Comparison of ENCODE assay signal across 16 cellular contexts in the genomic region with DNA sequence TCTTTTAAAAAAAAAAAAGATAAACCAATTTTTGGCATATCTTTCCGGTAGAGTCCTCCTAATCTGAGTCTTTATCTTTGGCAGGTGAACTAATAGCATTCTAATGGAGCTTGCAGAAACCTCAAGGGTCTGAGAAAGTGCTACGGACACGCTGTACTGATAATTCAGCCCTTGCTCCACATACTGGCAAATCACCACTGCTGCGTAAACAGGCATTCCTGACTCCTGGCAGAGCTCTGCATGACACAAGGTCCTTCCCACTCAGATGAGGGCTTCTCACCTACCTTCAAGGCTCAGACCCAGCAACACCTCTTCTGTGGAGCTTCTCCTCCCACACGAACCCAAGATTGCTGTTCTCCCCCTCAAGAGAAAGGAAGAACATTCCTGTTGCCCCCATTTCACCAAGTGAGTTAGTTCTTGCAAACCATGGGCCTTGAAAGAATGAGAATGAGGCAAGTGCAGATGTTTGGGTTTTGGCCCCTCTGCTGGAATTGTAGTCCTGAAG. TPM values are rescaled to one million over a fixed set of nuclear protein-coding genes. Genes with fewer than 3 reads are reported as not detected.
DNase-seq lines count a peak whose midpoint lies in the region; ATAC-seq and TF ChIP-seq lines count a peak whose summit lies in the region.
"Had no signal": no experiment of that assay in that cellular context is flagged by ENCODE, and none has a peak within 500 bp of the region (broad histone marks: within the 10 kb centered on the region; RNA-seq: fewer than 3 reads in every experiment).

No MANE protein-coding gene starts in this region.

- H3K4me1 ChIP-seq in CD8-positive, alpha-beta memory T cell (ENCODE audit: insufficient read depth, low read length): no peaks in the 10 kb centered on the region
- H3K4me1 ChIP-seq in neutrophil (ENCODE audit: control insufficient read depth in 1 of 2, insufficient read depth in 1 of 2, low read depth in 1 of 2, low read length in 1 of 2) (peaks cover 16% of the 10 kb centered on the region in 2 experiments), body of pancreas (no peaks in the 10 kb centered on the region), mucosa of descending colon (ENCODE audit: low read depth) (no peaks in the 10 kb centered on the region)

- H3K4me3 Mint-ChIP-seq in CD8-positive, alpha-beta memory T cell: no peak overlapping the region

- peaks cover 28 to 36% (median 29%) of the 10 kb centered on the region in 3 donors for H3K4me1 Mint-ChIP-seq in CD8-positive, alpha-beta memory T cell

- no peaks in the 10 kb centered on the region for H3K9me3 Mint-ChIP-seq in CD8-positive, alpha-beta memory T cell

- H3K27me3 ChIP-seq in CD8-positive, alpha-beta memory T cell (ENCODE audit: insufficient read depth, low read length, poor library complexity, severe bottlenecking): no peaks in the 10 kb centered on the region
- H3K27me3 ChIP-seq in neutrophil (no peaks in the 10 kb centered on the region), body of pancreas (no peaks in the 10 kb centered on the region)
- H3K27me3 ChIP-seq: BE2C had no signal

- H3K36me3 Mint-ChIP-seq in CD8-positive, alpha-beta memory T cell: peaks cover 0 to 11% (median 6%) of the 10 kb centered on the region in 3 donors

- no peaks in the 10 kb centered on the region for H3K27me3 Mint-ChIP-seq in CD8-positive, alpha-beta memory T cell

- H3K27ac ChIP-seq in C4-2B (peak overlapping the region; percentile 77), VCaP (peak overlapping the region; percentile 49), neutrophil (peak overlapping the region; percentile 52), body of pancreas (no peak overlapping the region)
- no peak overlapping the region for H3K27ac ChIP-seq in CD8-positive, alpha-beta memory T cell (ENCODE audit: low read depth, low read length)
- H3K27ac ChIP-seq: GM23248 had no signal

- intact Hi-C loops in body of pancreas (cut with DNase I) (no loop called here), mucosa of descending colon (cut with DNase I, micrococcal nuclease) (no loop called here)

- TF ChIP-seq POLR2A in body of pancreas (IDR thresholded peaks at IDR 0.05): no peak

- H3K9me3 ChIP-seq in CD8-positive, alpha-beta memory T cell (ENCODE audit: low read length): no peaks in the 10 kb centered on the region
- H3K9me3 ChIP-seq in neutrophil: no peaks in the 10 kb centered on the region
- no peaks in the 10 kb centered on the region for H3K9me3 ChIP-seq in body of pancreas
- H3K9me3 ChIP-seq in mucosa of descending colon: no peaks in the 10 kb centered on the region
- H3K9me3 ChIP-seq: BE2C had no signal

- WGBS in body of pancreas, 2 donors: 61 to 62% methylated on average over 5 of the region's 5 CpGs

- peak overlapping the region in 5 of 8 donors; percentile 4 to 94 (median 27) for H3K27ac Mint-ChIP-seq in CD8-positive, alpha-beta memory T cell

- no peak for TF ChIP-seq CTCF in C4-2B (conservative IDR thresholded peaks at IDR 0.05)
- TF ChIP-seq CTCF in VCaP (conservative IDR thresholded peaks at IDR 0.05): no peak
- no peak for TF ChIP-seq CTCF in neutrophil (IDR thresholded peaks at IDR 0.05)
- TF ChIP-seq CTCF in body of pancreas (IDR thresholded peaks at IDR 0.05): no peak
- no peak for TF ChIP-seq CTCF in mucosa of descending colon (IDR thresholded peaks at IDR 0.05)

- ATAC-seq in body of pancreas (no peak), mucosa of descending colon (no peak)
- ATAC-seq: Panc1 had no signal

- no peaks in the 10 kb centered on the region for H3K36me3 ChIP-seq in CD8-positive, alpha-beta memory T cell (ENCODE audit: insufficient read depth, low read length)
- peaks cover 40% of the 10 kb centered on the region for H3K36me3 ChIP-seq in neutrophil
- H3K36me3 ChIP-seq in body of pancreas (replicated peaks in 1 of 2; ENCODE audit: insufficient read depth in 1 of 2, low read depth in 2 of 2): no peaks in the 10 kb centered on the region
- no peaks in the 10 kb centered on the region for H3K36me3 ChIP-seq in mucosa of descending colon (ENCODE audit: low read depth)
- H3K36me3 ChIP-seq: BE2C had no signal

- POLR2A ChIA-PET in CD8-positive, alpha-beta memory T cell (lab: Charles Lee): no interaction called here

- H3K4me3 ChIP-seq in CD8-positive, alpha-beta memory T cell (ENCODE audit: low read length): no peak overlapping the region
- H3K4me3 ChIP-seq in neutrophil (ENCODE audit: low read depth in 1 of 2, low read length in 1 of 2) (no peak overlapping the region), body of pancreas (no peak overlapping the region), mucosa of descending colon (no peak overlapping the region)
- H3K4me3 ChIP-seq: GM23248 had no signal

- CTCF ChIA-PET in CD8-positive, alpha-beta memory T cell (lab: Charles Lee): no interaction called here

- no peak for DNase-seq in CD8-positive, alpha-beta memory T cell
- no peak for DNase-seq in body of pancreas
- no peak for DNase-seq in HuH-7.5 (ENCODE audit: low spot score)
- DNase-seq in NCI-H1694 (lab: John Stamatoyannopoulos, UW): no peak
- no peak for DNase-seq in mucosa of descending colon
- DNase-seq: BE2C, GM23248, KG1, NCI-H1436, NCI-H2029 treated with DMSO at 0.1 percent for 48 hours, NCI-H2171 treated with DMSO at 0.1 percent for 48 hours, NCI-H510A had no signal

RNA-seq across cellular contexts. Expression of gene LYST, which starts 48.0 kb away (rescaled TPM):
- total RNA-seq in CD8-positive, alpha-beta memory T cell: 10 to 100 TPM; 76.9 to 79.9 TPM
- polyA plus RNA-seq in CD8-positive, alpha-beta memory T cell: 24.1 TPM
- total RNA-seq in body of pancreas: 10 to 100 TPM; 16.5 to 21.0 TPM
- 10 to 100 TPM; 24.0 to 32.3 (median 26.7) TPM for total RNA-seq in mucosa of descending colon

Comparison
In these comparisons a context has a peak if more than half of its experiments do, and no peak if none do; other contexts are left out.
1. H3K27ac ChIP-seq: peak in C4-2B (single experiment), VCaP (single experiment) and neutrophil (single experiment); none in CD8-positive, alpha-beta memory T cell (single experiment) and body of pancreas (0 of 4).